7 cellular contexts compared by ENCODE assay signal in the genomic region with DNA sequence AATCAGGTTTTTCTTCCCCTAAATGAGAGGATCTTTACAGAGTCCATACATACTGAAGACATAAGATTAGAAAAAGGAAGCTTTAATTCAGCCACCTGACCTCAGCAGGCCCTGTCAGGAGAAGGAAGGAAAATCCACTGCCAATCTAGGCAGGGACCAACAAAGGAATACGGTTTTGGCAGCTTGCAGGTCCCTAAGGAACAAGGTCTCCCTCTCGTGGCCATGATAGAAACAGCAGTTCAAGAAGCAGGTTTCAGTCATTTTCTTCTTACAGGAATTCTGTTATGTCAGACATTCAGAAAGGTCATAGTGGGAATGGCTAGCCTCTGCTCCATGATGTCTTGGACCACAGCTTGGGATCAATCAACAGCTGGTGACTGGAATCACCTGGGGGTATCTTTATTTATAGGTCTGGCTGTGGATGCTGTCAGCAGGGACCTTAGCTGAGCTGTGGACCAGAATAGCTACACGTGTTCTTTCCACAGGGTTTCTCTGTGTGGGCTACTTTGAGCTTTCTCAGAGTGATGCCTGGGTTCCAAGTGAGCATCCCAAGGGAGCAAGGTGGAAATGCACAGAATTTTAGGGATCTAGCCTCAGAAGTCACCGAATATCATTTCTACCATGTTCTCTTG. TPM values are rescaled to one million over a fixed set of nuclear protein-coding genes. Genes with fewer than 3 reads are reported as not detected.
DNase-seq lines count a peak whose midpoint lies in the region; TF ChIP-seq lines count a peak whose summit lies in the region.

No MANE protein-coding gene starts in this region.

- peak; percentile 78 for TF ChIP-seq CTCF in endothelial cell (IDR thresholded peaks at IDR 0.05; ENCODE audit: unreplicated experiment)

- H3K36me3 Mint-ChIP-seq in endothelial cell (ENCODE audit: low read depth, unreplicated experiment): peaks cover 13% of the 10 kb centered on the region

- H3K4me1 ChIP-seq in GM23248 (ENCODE audit: insufficient read depth): no peaks in the 10 kb centered on the region

- no peak overlapping the region for H3K4me2 ChIP-seq in GM23248 (ENCODE audit: unreplicated experiment)

- peaks cover 2% of the 10 kb centered on the region for H3K4me1 Mint-ChIP-seq in endothelial cell (ENCODE audit: unreplicated experiment)

- DNase-seq in ELF-1 (ENCODE audit: low read depth, low spot score) (peak; percentile 74), GM23248 (peak; percentile 80), NCI-H1417 (lab: John Stamatoyannopoulos, UW) (peak; percentile 18 to 65 (median 55)), T follicular helper cell (ENCODE audit: low read depth) (peak; percentile 15), endothelial cell (ENCODE audit: low spot score) (peak; percentile 69), mucosa of gallbladder (ENCODE audit: low spot score) (peak; percentile 60), 8988T (no peak)

- no peaks in the 10 kb centered on the region for H3K9me3 ChIP-seq in GM23248 (ENCODE audit: low read depth)

- H3K9me2 ChIP-seq in GM23248 (ENCODE audit: insufficient read depth): no peaks in the 10 kb centered on the region

- no peak overlapping the region for H3K4me3 ChIP-seq in GM23248

- H3K9me3 Mint-ChIP-seq in endothelial cell (ENCODE audit: unreplicated experiment): peaks cover 8% of the 10 kb centered on the region

- no peaks in the 10 kb centered on the region for H3K27me3 ChIP-seq in GM23248 (replicated peaks; ENCODE audit: insufficient read depth)

- no peak overlapping the region for H3K27ac ChIP-seq in GM23248

- H3K4me3 Mint-ChIP-seq in endothelial cell (ENCODE audit: unreplicated experiment): no peak overlapping the region

- H3K79me2 ChIP-seq in GM23248 (ENCODE audit: insufficient read depth): no peaks in the 10 kb centered on the region

- WGBS in GM23248 (ENCODE audit: low coverage in 1 of 2, low lambda C conversion rate in 2 of 2, missing lambda C conversion rate in 2 of 2), 2 experiments: 48 to 54% methylated on average over 4 of the region's 4 CpGs

- no peaks in the 10 kb centered on the region for H4K20me1 ChIP-seq in GM23248 (ENCODE audit: insufficient read depth)

- in situ Hi-C loops in GM23248 (cut with MboI): no loop called here

- 0 out of 2 replicates have a peak, but pooled peaks cover 3% of the 10 kb centered on the region for H3F3A ChIP-seq in GM23248 (ENCODE audit: insufficient read depth)

- no peak overlapping the region for H3K27ac Mint-ChIP-seq in endothelial cell (ENCODE audit: unreplicated experiment)

- no peaks in the 10 kb centered on the region for H3K36me3 ChIP-seq in GM23248 (ENCODE audit: low read depth)

- no peak overlapping the region for H2AFZ ChIP-seq in GM23248

- no peak overlapping the region for H3K9ac ChIP-seq in GM23248

- H3K27me3 Mint-ChIP-seq in endothelial cell (ENCODE audit: unreplicated experiment): peaks cover 6% of the 10 kb centered on the region

RNA-seq across cellular contexts. Expression of gene CMSS1, which starts 9.4 kb away (rescaled TPM):
- total RNA-seq in GM23248 (2014; rRNA removed; shearing (Covaris generic)): 9.0 and 17.2 TPM in 2 replicates
- polyA plus RNA-seq in GM23248 (2016; fragmentation: Nextera tagmentation; extraction: Ambion mirVana): 26.6 and 26.7 TPM in 2 replicates
- 25.8 TPM for total RNA-seq in endothelial cell (ENCODE audit: unreplicated experiment)
- total RNA-seq in mucosa of gallbladder: 18.2 TPM
